Comparison of ENCODE assay signal across 15 cellular contexts in the genomic region with DNA sequence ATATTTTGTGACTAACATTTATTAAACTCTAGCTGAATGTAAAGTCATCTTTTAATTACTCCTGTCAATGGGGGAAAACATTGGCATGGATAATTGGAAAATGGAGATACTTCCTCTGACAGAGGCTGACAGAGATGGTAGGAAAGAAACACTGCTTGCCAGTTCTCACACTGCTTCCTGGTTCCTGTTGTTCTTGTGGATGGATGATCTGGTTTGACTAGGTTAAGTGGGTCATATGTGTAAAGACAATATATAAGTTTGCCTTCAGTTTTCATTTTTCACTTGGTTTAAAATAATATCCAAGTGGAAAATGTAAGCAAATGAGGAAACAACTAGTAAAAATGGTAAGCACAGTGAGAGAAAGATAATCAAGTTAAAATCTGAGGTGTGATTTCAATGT.
"Had no signal": no experiment of that assay in that cellular context is flagged by ENCODE, and none has a peak within 500 bp of the region (broad histone marks: within the 10 kb centered on the region; RNA-seq: fewer than 3 reads in every experiment).

No MANE protein-coding gene starts in this region.

- H3K27ac ChIP-seq: colonic mucosa, esophagus muscularis mucosa, gastrocnemius medialis, heart right ventricle, neutrophil had no signal

- H3K4me1 ChIP-seq: colonic mucosa, gastrocnemius medialis, heart right ventricle had no signal

- H3K36me3 ChIP-seq: colonic mucosa, esophagus muscularis mucosa, gastrocnemius medialis, heart right ventricle, neutrophil had no signal

- H3K4me3 ChIP-seq: colonic mucosa, esophagus muscularis mucosa, gastrocnemius medialis, heart right ventricle, smooth muscle cell had no signal

- H3K27me3 ChIP-seq: colonic mucosa, esophagus muscularis mucosa, gastrocnemius medialis, neutrophil had no signal

- H3K4me2 ChIP-seq: smooth muscle cell had no signal

- ATAC-seq: gastrocnemius medialis; heart right ventricle; naive thymus-derived CD8-positive, alpha-beta T cell; right cardiac atrium had no signal

- DNase-seq: colonic mucosa; effector CD4-positive, alpha-beta T cell; endodermal cell; gastrocnemius medialis; heart right ventricle; hypothalamus; kidney glomerular epithelial cell; naive thymus-derived CD8-positive, alpha-beta T cell; right cardiac atrium; stimulated activated CD4-positive, alpha-beta T cell treated with anti-CD3 and anti-CD28 coated beads, Interleukin-2, amount 100 ng/mL, for 48 hours; stimulated activated naive CD4-positive, alpha-beta T cell treated with Interleukin-2 at 50 U/mL for 16 hours; trophoblast cell had no signal

- H3K9me3 ChIP-seq: colonic mucosa, esophagus muscularis mucosa, gastrocnemius medialis, heart right ventricle, neutrophil had no signal
